ENCODE assay signal across 11 cellular contexts in genomic region chr13:113736258-113736731, GRCh38.
"Had no signal": no experiment of that assay in that cellular context is flagged by ENCODE, and none has a peak within 500 bp of the region (broad histone marks: within the 10 kb centered on the region; RNA-seq: fewer than 3 reads in every experiment).

No MANE protein-coding gene starts in this region.

- DNase-seq: activated naive CD4-positive, alpha-beta T cell treated with anti-CD3 and anti-CD28 coated beads, Interleukin-2, amount 50 U/mL, for 16 hours; adrenal gland; cerebellar nuclear complex; endodermal cell; erythroblast; ovary; SW 1271; T-helper 9 cell; trophoblast cell had no signal

- H3K36me3 ChIP-seq: adrenal gland, ovary had no signal

- H3K4me3 Mint-ChIP-seq: endodermal cell, neural crest cell had no signal

- H3K27ac ChIP-seq: adrenal gland, body of pancreas, ovary had no signal

- H3K9me3 ChIP-seq: adrenal gland, body of pancreas, ovary had no signal

- H3K4me1 ChIP-seq: adrenal gland, body of pancreas had no signal

- H3K27ac Mint-ChIP-seq: endodermal cell had no signal

- H3K4me3 ChIP-seq: adrenal gland, body of pancreas, ovary had no signal

- H3K4me1 Mint-ChIP-seq: endodermal cell had no signal

- H3K27me3 ChIP-seq: adrenal gland, body of pancreas, ovary had no signal

- H3K9me3 Mint-ChIP-seq: endodermal cell, neural crest cell had no signal

- ATAC-seq: body of pancreas had no signal
